ENCODE assay signal across 9 cellular contexts in genomic region chr11:2698386-2699184, GRCh38. TPM values are rescaled to one million over a fixed set of nuclear protein-coding genes. Genes with fewer than 3 reads are reported as not detected.
DNase-seq lines count a peak whose midpoint lies in the region; ATAC-seq and TF ChIP-seq lines count a peak whose summit lies in the region.
"Had no signal": no experiment of that assay in that cellular context is flagged by ENCODE, and none has a peak within 500 bp of the region (broad histone marks: within the 10 kb centered on the region; RNA-seq: fewer than 3 reads in every experiment).

No MANE protein-coding gene starts in this region.

- H3K4me3 ChIP-seq in fibroblast of mammary gland (ENCODE audit: control insufficient read depth, low read depth, low read length) (peak overlapping the region; percentile 76), parathyroid adenoma (ENCODE audit: low read depth, low read length) (peak overlapping the region; percentile 31)

- ATAC-seq in GM21576 (IDR thresholded peaks at IDR 0.05; ENCODE audit: unreplicated experiment), result no peak
- no peak for ATAC-seq in GM21447 (IDR thresholded peaks at IDR 0.05; ENCODE audit: unreplicated experiment)

- H3K9ac ChIP-seq in parathyroid adenoma, result no peak overlapping the region

- DNase-seq in EH (ENCODE audit: low read depth), result peak; percentile 12
- peak; percentile 3 for DNase-seq in RPMI7951 (ENCODE audit: low read depth)
- DNase-seq in fibroblast of mammary gland (ENCODE audit: low read depth), result peak; percentile 14
- no peak for DNase-seq in SIG-M5 treated with dmso at 0.1 percent for 504 hours (lab: John Stamatoyannopoulos, UW; ENCODE audit: unreplicated experiment)
- DNase-seq in stimulated activated CD4-positive, alpha-beta T cell treated with anti-CD3 and anti-CD28 coated beads, Interleukin-4, amount 100 ng/mL, for 4 hours, result no peak

- H3K36me3 ChIP-seq in parathyroid adenoma (ENCODE audit: control insufficient read depth, insufficient read depth, low read length), result no peaks in the 10 kb centered on the region

- peak overlapping the region; percentile 22 for H3K4me2 ChIP-seq in parathyroid adenoma (ENCODE audit: low read length)

- H2AFZ ChIP-seq in parathyroid adenoma, result no peak overlapping the region

- H3K9me3 ChIP-seq in parathyroid adenoma (ENCODE audit: control insufficient read depth, low read length), result no peaks in the 10 kb centered on the region

- no peak overlapping the region for H3K27ac ChIP-seq in parathyroid adenoma
- H3K27ac ChIP-seq: epithelial cell of prostate had no signal

- H3K27me3 ChIP-seq in parathyroid adenoma (ENCODE audit: control insufficient read depth, insufficient read depth, low read length), result no peaks in the 10 kb centered on the region

- TF ChIP-seq CTCF in fibroblast of mammary gland (conservative IDR thresholded peaks at IDR 0.05; ENCODE audit: control insufficient read depth, insufficient read depth, low read depth, low read length) (no peak), parathyroid adenoma (IDR thresholded peaks at IDR 0.05) (no peak)

- H3K4me1 ChIP-seq in parathyroid adenoma, result no peaks in the 10 kb centered on the region

- H3K79me2 ChIP-seq in parathyroid adenoma, result no peaks in the 10 kb centered on the region

RNA-seq across cellular contexts. Expression of gene KCNQ1OT1, which starts 1.2 kb away (rescaled TPM):
- 0.29 and 0.36 TPM in 2 replicates for total RNA-seq in RPMI7951 (2014; rRNA removed; shearing (Covaris generic))

Comparison
In these comparisons a context has a peak if more than half of its experiments do, and no peak if none do; other contexts are left out.
1. DNase-seq: peak in EH (single experiment), RPMI7951 (single experiment) and fibroblast of mammary gland (single experiment); none in SIG-M5 treated with dmso at 0.1 percent for 504 hours (single experiment) and stimulated activated CD4-positive, alpha-beta T cell treated with anti-CD3 and anti-CD28 coated beads, Interleukin-4, amount 100 ng/mL, for 4 hours (0 of 2).